ENCODE assay signal across 11 cellular contexts in the genomic region with DNA sequence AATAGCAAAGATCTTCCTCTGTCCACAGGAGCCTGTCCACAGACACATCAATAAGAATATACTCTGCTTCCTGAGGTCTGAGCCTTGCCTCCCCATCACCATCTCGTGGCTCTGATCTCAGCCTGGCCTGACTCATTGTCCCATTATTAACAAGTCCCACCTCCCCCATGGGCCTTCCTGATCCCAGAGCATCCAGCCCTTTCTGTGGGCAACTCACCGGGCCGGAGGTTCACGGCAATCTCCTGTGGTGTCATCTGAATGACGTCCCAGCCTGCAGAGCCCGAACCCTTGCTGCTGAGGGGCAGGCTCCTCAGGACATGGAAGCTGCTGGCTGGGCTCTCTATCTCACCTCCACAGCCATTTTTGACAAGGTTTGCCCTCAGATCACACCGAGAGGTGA. TPM values are rescaled to one million over a fixed set of nuclear protein-coding genes. Genes with fewer than 3 reads are reported as not detected.
DNase-seq lines count a peak whose midpoint lies in the region; ATAC-seq and TF ChIP-seq lines count a peak whose summit lies in the region.
"Had no signal": no experiment of that assay in that cellular context is flagged by ENCODE, and none has a peak within 500 bp of the region (broad histone marks: within the 10 kb centered on the region; RNA-seq: fewer than 3 reads in every experiment).

No MANE protein-coding gene starts in this region.

- H3K4me3 Mint-ChIP-seq in osteocyte (ENCODE audit: unreplicated experiment), result peak overlapping the region; percentile 44

- no peak for ATAC-seq in HG02938 (IDR thresholded peaks at IDR 0.05; ENCODE audit: unreplicated experiment)

- POLR2A ChIA-PET in RWPE1 (lab: Yijun Ruan, JAX; ENCODE audit: low non-redundant PET), result no interaction called here

- H3K27ac ChIP-seq in RWPE1, result peak overlapping the region; percentile 53
- no peak overlapping the region for H3K27ac ChIP-seq in caudate nucleus (ENCODE audit: low read depth, low read length)
- H3K27ac ChIP-seq: C4-2B had no signal

- peaks cover 4% of the 10 kb centered on the region for H3K9me3 Mint-ChIP-seq in osteocyte (ENCODE audit: unreplicated experiment)

- peak overlapping the region; percentile 89 for H3K27ac Mint-ChIP-seq in osteocyte (ENCODE audit: unreplicated experiment)

- no peaks in the 10 kb centered on the region for H3K27me3 Mint-ChIP-seq in osteocyte (ENCODE audit: unreplicated experiment)

- TF ChIP-seq CTCF in RWPE1 (conservative IDR thresholded peaks at IDR 0.05; ENCODE audit: low read depth) (no peak), fibroblast of pulmonary artery (IDR thresholded peaks at IDR 0.05; ENCODE audit: low read length, missing control alignments) (no peak), osteocyte (IDR thresholded peaks at IDR 0.05) (no peak)

- H3K4me3 ChIP-seq in fibroblast of pulmonary artery (replicated peaks; ENCODE audit: low read depth, low read length), result no peak overlapping the region

- CTCF ChIA-PET in RWPE1 (lab: Yijun Ruan, JAX), result no interaction called here

- H3K36me3 Mint-ChIP-seq in osteocyte (ENCODE audit: unreplicated experiment), result peaks cover 46% of the 10 kb centered on the region

- peaks cover 64% of the 10 kb centered on the region for H3K4me1 Mint-ChIP-seq in osteocyte (ENCODE audit: unreplicated experiment)

- DNase-seq in AG08396 (ENCODE audit: low spot score) (peak; percentile 54), RWPE1 (ENCODE audit: low spot score) (no peak), fibroblast of pulmonary artery (ENCODE audit: low read depth) (peak; percentile 75), osteocyte (ENCODE audit: extremely low spot score, unreplicated experiment) (no peak), caudate nucleus (lab: John Stamatoyannopoulos, UW) (no peak), MV-4-11 (lab: John Stamatoyannopoulos, UW) (no peak), hypothalamus (lab: John Stamatoyannopoulos, UW) (no peak)
- DNase-seq: NCI-H187, RPMI8226 had no signal

RNA-seq across cellular contexts. Expression of a gene that starts 28.1 kb away (rescaled TPM):
- total RNA-seq in osteocyte, result 419 and 441 TPM in 2 replicates

Comparison
In these comparisons a context has a peak if more than half of its experiments do, and no peak if none do; other contexts are left out.
1. DNase-seq: peak in AG08396 (single experiment) and fibroblast of pulmonary artery (single experiment); none in RWPE1 (single experiment), osteocyte (single experiment), caudate nucleus (0 of 61), MV-4-11 (single experiment) and hypothalamus (0 of 51).